8 cellular contexts compared by ENCODE assay signal in the genomic region with DNA sequence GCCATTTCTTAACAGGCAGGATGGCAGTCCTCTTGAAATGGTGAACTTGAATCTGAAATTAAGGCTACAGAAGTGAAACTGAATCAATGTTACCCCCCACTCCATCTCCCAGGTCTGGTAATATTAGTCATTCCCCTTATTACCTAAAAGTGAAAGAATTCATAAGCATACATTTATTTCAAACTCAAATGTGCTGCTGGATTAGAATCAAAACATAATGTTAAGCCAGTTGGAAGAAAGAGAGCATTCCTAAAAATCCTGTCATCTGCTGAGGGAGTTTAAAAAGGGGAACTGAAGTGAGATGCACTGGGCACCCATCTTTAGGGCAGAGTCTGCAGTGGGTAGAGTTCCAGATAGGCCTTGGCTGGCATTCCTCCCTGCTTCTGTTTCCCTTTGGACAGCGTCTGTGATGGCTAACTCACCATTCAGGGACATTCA. TPM values are rescaled to one million over a fixed set of nuclear protein-coding genes. Genes with fewer than 3 reads are reported as not detected.
DNase-seq lines count a peak whose midpoint lies in the region; ATAC-seq lines count a peak whose summit lies in the region.

No MANE protein-coding gene starts in this region.

- H3K4me3 ChIP-seq in CD4-positive, CD25-positive, alpha-beta regulatory T cell (ENCODE audit: low read depth, low read length), result peak overlapping the region; percentile 52

- H3K27ac Mint-ChIP-seq in CD4-positive, CD25-positive, alpha-beta regulatory T cell, result peak overlapping the region; percentile 85 to 96 (median 86)

- H3K27me3 ChIP-seq in CD4-positive, CD25-positive, alpha-beta regulatory T cell (ENCODE audit: control insufficient read depth, insufficient read depth, low read length), result no peaks in the 10 kb centered on the region

- peak in 1 of 3 donors; percentile 45 for DNase-seq in CD4-positive, CD25-positive, alpha-beta regulatory T cell
- DNase-seq in midbrain (lab: John Stamatoyannopoulos, UW), result peak; percentile 23
- DNase-seq in NCI-H1930 (lab: John Stamatoyannopoulos, UW), result no peak
- no peak for DNase-seq in cerebellar nuclear complex (lab: John Stamatoyannopoulos, UW)
- no peak for DNase-seq in NCI-H187 (lab: John Stamatoyannopoulos, UW)

- peaks cover 43 to 89% (median 66%) of the 10 kb centered on the region in 4 donors for H3K4me1 Mint-ChIP-seq in CD4-positive, CD25-positive, alpha-beta regulatory T cell

- no peaks in the 10 kb centered on the region for H3K9me3 Mint-ChIP-seq in CD4-positive, CD25-positive, alpha-beta regulatory T cell

- peaks cover 5% of the 10 kb centered on the region for H3K36me3 ChIP-seq in CD4-positive, CD25-positive, alpha-beta regulatory T cell (ENCODE audit: control insufficient read depth, insufficient read depth, low read length)

- H3K9me3 ChIP-seq in CD4-positive, CD25-positive, alpha-beta regulatory T cell (ENCODE audit: control insufficient read depth in 2 of 2, low read length in 2 of 2), result no peaks in the 10 kb centered on the region

- peaks cover 32% of the 10 kb centered on the region for H3K4me1 ChIP-seq in CD4-positive, CD25-positive, alpha-beta regulatory T cell (ENCODE audit: control insufficient read depth, insufficient read depth, low read length, poor library complexity, severe bottlenecking)

- peak overlapping the region; percentile 65 for H3K27ac ChIP-seq in CD4-positive, CD25-positive, alpha-beta regulatory T cell (ENCODE audit: insufficient read depth, low read length, poor library complexity, severe bottlenecking)
- H3K27ac ChIP-seq in angular gyrus (ENCODE audit: low read depth, low read length), result peak overlapping the region; percentile 5

- peak overlapping the region; percentile 5 to 83 (median 7) for H3K4me3 Mint-ChIP-seq in CD4-positive, CD25-positive, alpha-beta regulatory T cell

- peak in 1 of 2 donors; percentile 29 for ATAC-seq in CD4-positive, CD25-positive, alpha-beta regulatory T cell (ENCODE audit: low read depth in 2 of 2)
- ATAC-seq in HG03342 (IDR thresholded peaks at IDR 0.05; ENCODE audit: unreplicated experiment), result peak; percentile 47
- no peak for ATAC-seq in HG02840 (IDR thresholded peaks at IDR 0.05; ENCODE audit: low FRiP score, unreplicated experiment)

- peaks cover 8% of the 10 kb centered on the region for H3K36me3 Mint-ChIP-seq in CD4-positive, CD25-positive, alpha-beta regulatory T cell

- H3K27me3 Mint-ChIP-seq in CD4-positive, CD25-positive, alpha-beta regulatory T cell, result no peaks in the 10 kb centered on the region

RNA-seq across cellular contexts. Expression of gene KIAA0319L, which starts 17.4 kb away (rescaled TPM):
- 72.4 TPM for total RNA-seq in CD4-positive, CD25-positive, alpha-beta regulatory T cell
- polyA plus RNA-seq in CD4-positive, CD25-positive, alpha-beta regulatory T cell, result 10 to 100 TPM; 16.2 to 21.3 (median 17.4) TPM

RNA-seq across cellular contexts. Expression of gene NCDN, which starts 17.8 kb away (rescaled TPM):
- total RNA-seq in CD4-positive, CD25-positive, alpha-beta regulatory T cell, result 28.7 TPM
- 10 to 100 TPM in 2 of 4 donors, 1 to 10 TPM in 2; 5.5 to 11.1 (median 10.1) TPM for polyA plus RNA-seq in CD4-positive, CD25-positive, alpha-beta regulatory T cell

RNA-seq across cellular contexts. Expression of gene TFAP2E, which starts 33.3 kb away (rescaled TPM):
- 5.1 TPM for total RNA-seq in CD4-positive, CD25-positive, alpha-beta regulatory T cell
- under 1 TPM in 3 of 4 donors, not detected in 1; 0.17 to 0.71 (median 0.21) TPM for polyA plus RNA-seq in CD4-positive, CD25-positive, alpha-beta regulatory T cell
